ENCODE assay signal across 19 cellular contexts in the genomic region with DNA sequence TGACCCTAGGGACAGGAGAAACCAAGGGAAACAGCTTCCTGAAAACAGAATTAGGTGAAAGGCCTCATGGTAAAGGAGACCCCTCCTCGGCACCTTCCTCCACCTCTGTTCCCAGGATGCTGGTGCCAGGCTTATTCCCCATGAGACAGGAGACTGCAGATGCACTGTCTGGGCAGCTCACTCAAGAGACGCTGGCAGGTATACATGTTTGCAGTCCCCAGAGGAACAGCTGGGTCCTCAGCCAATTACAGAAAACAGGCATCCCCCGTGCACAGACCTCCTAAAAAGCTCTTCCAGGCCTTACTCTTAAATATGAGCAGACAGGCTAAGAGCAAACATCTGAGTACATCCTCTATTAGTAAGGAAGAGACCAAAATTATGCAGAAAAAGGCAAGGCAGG. TPM values are rescaled to one million over a fixed set of nuclear protein-coding genes. Genes with fewer than 3 reads are reported as not detected.
DNase-seq lines count a peak whose midpoint lies in the region; ATAC-seq and TF ChIP-seq lines count a peak whose summit lies in the region.
"Had no signal": no experiment of that assay in that cellular context is flagged by ENCODE, and none has a peak within 500 bp of the region (broad histone marks: within the 10 kb centered on the region; RNA-seq: fewer than 3 reads in every experiment).

No MANE protein-coding gene starts in this region.

- DNase-seq in SK-N-SH: peak; percentile 55
- DNase-seq in NCI-H2171 (lab: John Stamatoyannopoulos, UW): peak; percentile 85
- no peak for DNase-seq in NCI-H1048 (lab: John Stamatoyannopoulos, UW)
- DNase-seq: activated CD4-positive, alpha-beta memory T cell treated with anti-CD3 and anti-CD28 coated beads, Interleukin-2, amount 10 ng/mL, durations not matched to agents 7 days and 5 days; activated T-cell treated with anti-CD3 and anti-CD28 coated beads, Interleukin-2, amount 50 U/mL, for 1 hour; CD4-positive, CD25-positive, alpha-beta regulatory T cell; colonic mucosa; DMS53; kidney glomerular epithelial cell; mammary epithelial cell; NCI-H446 treated with DMSO at 0.1 percent for 48 hours; posterior cingulate gyrus had no signal

- WGBS in SK-N-SH (ENCODE audit: low lambda C conversion rate): 86% methylated on average over 3 of the region's 3 CpGs

- H3K9me3 ChIP-seq in SK-N-SH: peaks cover 4% of the 10 kb centered on the region; the same call in 1 of the 2 replicates
- H3K9me3 ChIP-seq: breast epithelium, colonic mucosa had no signal

- no peak for TF ChIP-seq RAD21 in SK-N-SH (IDR thresholded peaks at IDR 0.05; ENCODE audit: low read length)

- CTCF ChIA-PET in SK-N-SH (lab: Yijun Ruan, JAX): interaction anchor here (0.7 to 1.3 kb wide), 6 partner anchors 12 to 178 kb away, joined by 3 to 4 read pairs (median 3); no protein-coding TSS in a partner anchor

- TF ChIP-seq EP300 in SK-N-SH (IDR thresholded peaks at IDR 0.05; ENCODE audit: borderline replicate concordance in 1 of 2, low read depth in 1 of 2, low read length in 1 of 2): no peak

- POLR2A ChIA-PET in SK-N-SH (lab: Yijun Ruan, JAX): interaction anchor here (1.3 kb wide), 1 partner anchor 75 kb away, joined by 4 read pairs; no protein-coding TSS in a partner anchor

- no peak overlapping the region for H3K9ac ChIP-seq in SK-N-SH
- H3K9ac ChIP-seq: neural progenitor cell had no signal

- ATAC-seq in SK-N-SH treated with all-trans-retinoic acid at 6 μM for 48 hours: no peak
- no peak for ATAC-seq in GM18873 (IDR thresholded peaks at IDR 0.05; ENCODE audit: low FRiP score, unreplicated experiment)
- no peak for ATAC-seq in GM21737 (IDR thresholded peaks at IDR 0.05; ENCODE audit: unreplicated experiment)
- ATAC-seq: sciatic nerve had no signal

- H3K27ac ChIP-seq in SK-N-SH (ENCODE audit: low read depth in 2 of 2, low read length in 1 of 2) (peak overlapping the region in 1 of 2 experiments; percentile 54; a peak in 2 of 4 replicates), VCaP (peak overlapping the region; percentile 25)
- H3K27ac ChIP-seq: breast epithelium, colonic mucosa, neural progenitor cell had no signal

- H3K27me3 ChIP-seq in SK-N-SH (ENCODE audit: insufficient read depth): no peaks in the 10 kb centered on the region
- H3K27me3 ChIP-seq: breast epithelium, colonic mucosa, neural progenitor cell had no signal

- H3K4me3 ChIP-seq in SK-N-SH (ENCODE audit: low read depth in 2 of 2, low read length in 1 of 2): no peak overlapping the region
- H3K4me3 ChIP-seq: breast epithelium, colonic mucosa, neural progenitor cell had no signal

- no peaks in the 10 kb centered on the region for H3F3A ChIP-seq in SK-N-SH (replicated peaks; ENCODE audit: insufficient read depth)

- H3K4me1 ChIP-seq in SK-N-SH (ENCODE audit: control insufficient read depth in 1 of 2, insufficient read depth in 2 of 2, low read depth in 1 of 2, low read length in 1 of 2): peaks cover 5 to 17% of the 10 kb centered on the region in 2 experiments; a peak in 3 of 4 replicates
- H3K4me1 ChIP-seq: breast epithelium, colonic mucosa had no signal

- peaks cover 78% of the 10 kb centered on the region for H3K79me2 ChIP-seq in SK-N-SH (ENCODE audit: insufficient read depth)

- no peak overlapping the region for H2AFZ ChIP-seq in SK-N-SH (ENCODE audit: low read depth)
- H2AFZ ChIP-seq: neural progenitor cell had no signal

- TF ChIP-seq CTCF in SK-N-SH (IDR thresholded peaks at IDR 0.05) (no peak), VCaP (conservative IDR thresholded peaks at IDR 0.05) (no peak)

- no peaks in the 10 kb centered on the region for H4K20me1 ChIP-seq in SK-N-SH (ENCODE audit: insufficient read depth)

- H3K9me2 ChIP-seq in SK-N-SH: no peaks in the 10 kb centered on the region

- no peak overlapping the region for H3K4me2 ChIP-seq in SK-N-SH
- H3K4me2 ChIP-seq: neural progenitor cell had no signal

- peaks cover 0 to 14% of the 10 kb centered on the region in 2 experiments for H3K36me3 ChIP-seq in SK-N-SH (replicated peaks in 1 of 2; ENCODE audit: control insufficient read depth in 1 of 2, insufficient read depth in 2 of 2, low read length in 1 of 2)
- H3K36me3 ChIP-seq: breast epithelium, colonic mucosa, neural progenitor cell had no signal

TF ChIP-seq in SK-N-SH, 30 proteins besides CTCF, POLR2A, EP300 and RAD21:
- no peak for TF ChIP-seq RCOR1 (IDR thresholded peaks at IDR 0.05; ENCODE audit: low read length)
- no peak for TF ChIP-seq TCF12 (IDR thresholded peaks at IDR 0.05)
TF ChIP-seq in SK-N-SH: peak in this region for 0.

TF ChIP-seq in SK-N-SH treated with all-trans-retinoic acid at 6 μM for 48 hours, 23 proteins besides CTCF, POLR2A, EP300 and RAD21:
- TF ChIP-seq ISL1 (CRISPR knock-in tag; IDR thresholded peaks at IDR 0.05) (no peak), ARNTL (CRISPR knock-in tag; IDR thresholded peaks at IDR 0.05; ENCODE audit: borderline replicate concordance, low read depth) (no peak), ZFP30 (CRISPR knock-in tag; IDR thresholded peaks at IDR 0.05) (no peak), RARB (CRISPR knock-in tag; IDR thresholded peaks at IDR 0.05) (no peak), ZNF565 (CRISPR knock-in tag; conservative IDR thresholded peaks at IDR 0.05; ENCODE audit: low read depth) (no peak), CREB5 (CRISPR knock-in tag; IDR thresholded peaks at IDR 0.05; ENCODE audit: low read depth) (no peak), OSR1 (CRISPR knock-in tag; IDR thresholded peaks at IDR 0.05) (no peak), ZNF8 (CRISPR knock-in tag; IDR thresholded peaks at IDR 0.05) (no peak), PPARA (CRISPR knock-in tag; IDR thresholded peaks at IDR 0.05; ENCODE audit: borderline replicate concordance) (no peak), TCF4 (CRISPR knock-in tag; IDR thresholded peaks at IDR 0.05; ENCODE audit: borderline replicate concordance) (no peak), BACH2 (CRISPR knock-in tag; IDR thresholded peaks at IDR 0.05; ENCODE audit: borderline replicate concordance) (no peak), ZC3H10 (CRISPR knock-in tag; IDR thresholded peaks at IDR 0.05) (no peak)
- TF ChIP-seq, protein P1, sequence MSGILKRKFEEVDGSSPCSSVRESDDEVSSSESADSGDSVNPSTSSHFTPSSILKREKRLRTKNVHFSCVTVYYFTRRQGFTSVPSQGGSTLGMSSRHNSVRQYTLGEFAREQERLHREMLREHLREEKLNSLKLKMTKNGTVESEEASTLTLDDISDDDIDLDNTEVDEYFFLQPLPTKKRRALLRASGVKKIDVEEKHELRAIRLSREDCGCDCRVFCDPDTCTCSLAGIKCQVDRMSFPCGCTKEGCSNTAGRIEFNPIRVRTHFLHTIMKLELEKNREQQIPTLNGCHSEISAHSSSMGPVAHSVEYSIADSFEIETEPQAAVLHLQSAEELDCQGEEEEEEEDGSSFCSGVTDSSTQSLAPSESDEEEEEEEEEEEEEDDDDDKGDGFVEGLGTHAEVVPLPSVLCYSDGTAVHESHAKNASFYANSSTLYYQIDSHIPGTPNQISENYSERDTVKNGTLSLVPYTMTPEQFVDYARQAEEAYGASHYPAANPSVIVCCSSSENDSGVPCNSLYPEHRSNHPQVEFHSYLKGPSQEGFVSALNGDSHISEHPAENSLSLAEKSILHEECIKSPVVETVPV (CRISPR knock-in tag; IDR thresholded peaks at IDR 0.05): no peak
- TF ChIP-seq, protein P2, sequence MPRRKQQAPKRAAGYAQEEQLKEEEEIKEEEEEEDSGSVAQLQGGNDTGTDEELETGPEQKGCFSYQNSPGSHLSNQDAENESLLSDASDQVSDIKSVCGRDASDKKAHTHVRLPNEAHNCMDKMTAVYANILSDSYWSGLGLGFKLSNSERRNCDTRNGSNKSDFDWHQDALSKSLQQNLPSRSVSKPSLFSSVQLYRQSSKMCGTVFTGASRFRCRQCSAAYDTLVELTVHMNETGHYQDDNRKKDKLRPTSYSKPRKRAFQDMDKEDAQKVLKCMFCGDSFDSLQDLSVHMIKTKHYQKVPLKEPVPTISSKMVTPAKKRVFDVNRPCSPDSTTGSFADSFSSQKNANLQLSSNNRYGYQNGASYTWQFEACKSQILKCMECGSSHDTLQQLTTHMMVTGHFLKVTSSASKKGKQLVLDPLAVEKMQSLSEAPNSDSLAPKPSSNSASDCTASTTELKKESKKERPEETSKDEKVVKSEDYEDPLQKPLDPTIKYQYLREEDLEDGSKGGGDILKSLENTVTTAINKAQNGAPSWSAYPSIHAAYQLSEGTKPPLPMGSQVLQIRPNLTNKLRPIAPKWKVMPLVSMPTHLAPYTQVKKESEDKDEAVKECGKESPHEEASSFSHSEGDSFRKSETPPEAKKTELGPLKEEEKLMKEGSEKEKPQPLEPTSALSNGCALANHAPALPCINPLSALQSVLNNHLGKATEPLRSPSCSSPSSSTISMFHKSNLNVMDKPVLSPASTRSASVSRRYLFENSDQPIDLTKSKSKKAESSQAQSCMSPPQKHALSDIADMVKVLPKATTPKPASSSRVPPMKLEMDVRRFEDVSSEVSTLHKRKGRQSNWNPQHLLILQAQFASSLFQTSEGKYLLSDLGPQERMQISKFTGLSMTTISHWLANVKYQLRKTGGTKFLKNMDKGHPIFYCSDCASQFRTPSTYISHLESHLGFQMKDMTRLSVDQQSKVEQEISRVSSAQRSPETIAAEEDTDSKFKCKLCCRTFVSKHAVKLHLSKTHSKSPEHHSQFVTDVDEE (CRISPR knock-in tag; IDR thresholded peaks at IDR 0.05): no peak

RNA-seq across cellular contexts. Expression of gene CCSAP, which starts 6.5 kb away (rescaled TPM):
- polyA plus RNA-seq in SK-N-SH (2012; rRNA removed): 1.8 and 2.2 TPM in 2 replicates
- 3.2 and 3.7 TPM in 2 replicates for polyA plus RNA-seq in SK-N-SH (2012; cell fraction: cytosol; rRNA removed)
- 1.4 and 2.3 TPM in 2 replicates for polyA plus RNA-seq in SK-N-SH (2012; cell fraction: nucleus; rRNA removed)
